9 cellular contexts compared by ENCODE assay signal in genomic region chr17:30950669-30951399, GRCh38. TPM values are rescaled to one million over a fixed set of nuclear protein-coding genes. Genes with fewer than 3 reads are reported as not detected.
DNase-seq lines count a peak whose midpoint lies in the region; ATAC-seq and TF ChIP-seq lines count a peak whose summit lies in the region.
"Had no signal": no experiment of that assay in that cellular context is flagged by ENCODE, and none has a peak within 500 bp of the region (broad histone marks: within the 10 kb centered on the region; RNA-seq: fewer than 3 reads in every experiment).

No MANE protein-coding gene starts in this region.

- H3K4me2 ChIP-seq in GM23338: no peak overlapping the region
- no peak overlapping the region for H3K4me2 ChIP-seq in OCI-LY7 (ENCODE audit: low read length)

- H2AFZ ChIP-seq in GM23338 (no peak overlapping the region), OCI-LY7 (ENCODE audit: low read length) (no peak overlapping the region)

- H3K9me3 ChIP-seq in lower lobe of right lung: no peaks in the 10 kb centered on the region
- no peaks in the 10 kb centered on the region for H3K9me3 ChIP-seq in CD8-positive, alpha-beta T cell (ENCODE audit: low read length)
- H3K9me3 ChIP-seq in OCI-LY7 (ENCODE audit: low read length): no peaks in the 10 kb centered on the region

- H3K27ac Mint-ChIP-seq in CD8-positive, alpha-beta T cell: no peak overlapping the region
- H3K27ac Mint-ChIP-seq in GM23338: no peak overlapping the region

- peak; percentile 53 for DNase-seq in AG09309 (ENCODE audit: low read depth)
- DNase-seq in NCI-H1105 (lab: John Stamatoyannopoulos, UW): peak; percentile 76
- DNase-seq in astrocyte of the spinal cord (ENCODE audit: low read depth, low spot score): peak; percentile 45
- peak; percentile 77 for DNase-seq in lower lobe of right lung
- no peak for DNase-seq in stimulated activated CD4-positive, alpha-beta T cell treated with anti-CD3 and anti-CD28 coated beads, Interleukin-4, amount 100 ng/mL, for 4 hours
- DNase-seq in CD8-positive, alpha-beta T cell: no peak
- no peak for DNase-seq in GM23338 (ENCODE audit: low spot score)
- no peak for DNase-seq in OCI-LY7 (ENCODE audit: low spot score)
- DNase-seq: NCI-H2171 treated with DMSO at 0.1 percent for 48 hours had no signal

- in situ Hi-C loops in astrocyte of the spinal cord (cut with HindIII; ENCODE audit: low sequenced_read_pairs): no loop called here

- intact Hi-C loops in lower lobe of right lung (cut with DNase I): no loop called here
- intact Hi-C loops in CD8-positive, alpha-beta T cell (cut with DNase I, micrococcal nuclease): no loop called here
- intact Hi-C loops in OCI-LY7 (cut with micrococcal nuclease; ENCODE audit: unreplicated experiment): no loop called here

- no peaks in the 10 kb centered on the region for H3K36me3 ChIP-seq in lower lobe of right lung
- no peaks in the 10 kb centered on the region for H3K36me3 ChIP-seq in CD8-positive, alpha-beta T cell (ENCODE audit: insufficient read depth, low read length)
- no peaks in the 10 kb centered on the region for H3K36me3 ChIP-seq in GM23338 (ENCODE audit: insufficient read depth)
- H3K36me3 ChIP-seq in OCI-LY7 (ENCODE audit: insufficient read depth, low read length): no peaks in the 10 kb centered on the region

- no peaks in the 10 kb centered on the region for H3K27me3 Mint-ChIP-seq in CD8-positive, alpha-beta T cell (ENCODE audit: low read depth)
- H3K27me3 Mint-ChIP-seq in GM23338 (ENCODE audit: insufficient read depth, low read depth, poor library complexity): peaks cover 1% of the 10 kb centered on the region

- H3K9me3 Mint-ChIP-seq in CD8-positive, alpha-beta T cell: no peaks in the 10 kb centered on the region
- H3K9me3 Mint-ChIP-seq in GM23338: no peaks in the 10 kb centered on the region

- H3K27ac ChIP-seq in lower lobe of right lung: peak overlapping the region; percentile 56
- H3K27ac ChIP-seq in CD8-positive, alpha-beta T cell (ENCODE audit: low read depth, low read length): no peak overlapping the region
- H3K27ac ChIP-seq in GM23338 (ENCODE audit: low read depth): no peak overlapping the region
- H3K27ac ChIP-seq in OCI-LY7 (ENCODE audit: low read depth, low read length, poor library complexity, severe bottlenecking): no peak overlapping the region

- no peaks in the 10 kb centered on the region for H3K9me2 ChIP-seq in GM23338 (ENCODE audit: insufficient read depth)
- no peaks in the 10 kb centered on the region for H3K9me2 ChIP-seq in OCI-LY7 (ENCODE audit: insufficient read depth, low read length)

- peaks cover 41% of the 10 kb centered on the region for H3K4me1 ChIP-seq in lower lobe of right lung
- no peaks in the 10 kb centered on the region for H3K4me1 ChIP-seq in CD8-positive, alpha-beta T cell (ENCODE audit: insufficient read depth, low read length)
- no peaks in the 10 kb centered on the region for H3K4me1 ChIP-seq in GM23338 (ENCODE audit: insufficient read depth)
- H3K4me1 ChIP-seq in OCI-LY7 (ENCODE audit: insufficient read depth, low read length, poor library complexity, severe bottlenecking): peaks cover 29% of the 10 kb centered on the region

- H3K4me3 ChIP-seq in AG09309 (ENCODE audit: control insufficient read depth, low read depth, low read length): no peak overlapping the region
- no peak overlapping the region for H3K4me3 ChIP-seq in astrocyte of the spinal cord (ENCODE audit: low read depth, low read length)
- H3K4me3 ChIP-seq in lower lobe of right lung: no peak overlapping the region
- H3K4me3 ChIP-seq in CD8-positive, alpha-beta T cell (ENCODE audit: low read depth, low read length): no peak overlapping the region
- H3K4me3 ChIP-seq in GM23338: no peak overlapping the region
- H3K4me3 ChIP-seq in OCI-LY7 (ENCODE audit: low read depth, low read length, poor library complexity, severe bottlenecking): no peak overlapping the region

- H3K36me3 Mint-ChIP-seq in CD8-positive, alpha-beta T cell: no peaks in the 10 kb centered on the region
- no peaks in the 10 kb centered on the region for H3K36me3 Mint-ChIP-seq in GM23338 (ENCODE audit: low read depth)

- no TSS peak for BruUV-seq in OCI-LY7 (replicated peaks; lab: Mats Ljungman, UMichigan)

- no peak for TF ChIP-seq CTCF in AG09309 (IDR thresholded peaks at IDR 0.05; ENCODE audit: control insufficient read depth, insufficient read depth, low read depth, low read length, missing control alignments)
- TF ChIP-seq CTCF in astrocyte of the spinal cord (IDR thresholded peaks at IDR 0.05; ENCODE audit: low read depth, low read length): no peak
- TF ChIP-seq CTCF in lower lobe of right lung (IDR thresholded peaks at IDR 0.05): no peak
- no peak for TF ChIP-seq CTCF in CD8-positive, alpha-beta T cell (IDR thresholded peaks at IDR 0.05)
- no peak for TF ChIP-seq CTCF in GM23338 (conservative IDR thresholded peaks at IDR 0.05; ENCODE audit: low read depth in 2 of 2)
- no peak for TF ChIP-seq CTCF in OCI-LY7 (conservative IDR thresholded peaks at IDR 0.05; ENCODE audit: low read length)

- no peaks in the 10 kb centered on the region for H3F3A ChIP-seq in GM23338 (replicated peaks; ENCODE audit: low read depth)

- H4K20me1 ChIP-seq in GM23338 (replicated peaks; ENCODE audit: insufficient read depth) (no peaks in the 10 kb centered on the region), OCI-LY7 (ENCODE audit: insufficient read depth, low read length) (no peaks in the 10 kb centered on the region)

- no peak overlapping the region for H3K4me3 Mint-ChIP-seq in CD8-positive, alpha-beta T cell
- H3K4me3 Mint-ChIP-seq in GM23338: no peak overlapping the region

- no peaks in the 10 kb centered on the region for H3K4me1 Mint-ChIP-seq in CD8-positive, alpha-beta T cell (ENCODE audit: low read depth)
- H3K4me1 Mint-ChIP-seq in GM23338: no peaks in the 10 kb centered on the region

- H3K27me3 ChIP-seq in lower lobe of right lung (ENCODE audit: low read depth) (no peaks in the 10 kb centered on the region), GM23338 (ENCODE audit: insufficient read depth) (no peaks in the 10 kb centered on the region)
- H3K27me3 ChIP-seq in CD8-positive, alpha-beta T cell (ENCODE audit: insufficient read depth, low read length): no peaks in the 10 kb centered on the region

- CTCF ChIA-PET in CD8-positive, alpha-beta T cell (lab: Charles Lee): no interaction called here
- CTCF ChIA-PET in OCI-LY7 (lab: Charles Lee; ENCODE audit: unreplicated experiment): no interaction called here

- H3K79me2 ChIP-seq in GM23338 (replicated peaks; ENCODE audit: insufficient read depth) (no peaks in the 10 kb centered on the region), OCI-LY7 (ENCODE audit: insufficient read depth, low read depth, low read length) (no peaks in the 10 kb centered on the region)

- ATAC-seq in lower lobe of right lung (peak; percentile 41 to 80), GM23338 (no peak)
- ATAC-seq in CD8-positive, alpha-beta T cell: no peak

- POLR2A ChIA-PET in CD8-positive, alpha-beta T cell (lab: Charles Lee): interaction anchor here (0.6 kb wide), 1 partner anchor 106 kb away, joined by 5 read pairs; no protein-coding TSS in a partner anchor
- POLR2A ChIA-PET in OCI-LY7 (lab: Charles Lee): interaction anchor here (1.5 kb wide), 1 partner anchor 10 kb away, joined by 3 read pairs; no protein-coding TSS in a partner anchor

TF ChIP-seq in GM23338, 12 proteins besides CTCF, POLR2A, EP300 and RAD21 (continues in another document):
- no peak for TF ChIP-seq ETS1 (IDR thresholded peaks at IDR 0.05)

RNA-seq across cellular contexts. Expression of gene RNF135, which starts 20.0 kb away (rescaled TPM):
- total RNA-seq in lower lobe of right lung: 29.2 TPM
- total RNA-seq in CD8-positive, alpha-beta T cell: 1 to 10 TPM in 1 of 2 experiments, under 1 TPM in 1; 0.79 to 1.5 TPM
- 3.7 and 9.4 TPM in 2 replicates for total RNA-seq in GM23338 (2014; rRNA removed; shearing (Covaris generic))
- 6.8 and 9.8 TPM in 2 replicates for polyA plus RNA-seq in GM23338 (2016; fragmentation: Nextera tagmentation; extraction: Ambion mirVana)
- not detected in 2 replicates for total RNA-seq in OCI-LY7 (2014; rRNA removed; shearing (Covaris generic))
- total RNA-seq in OCI-LY7 (2022): 0.29 TPM in 1 of 2 replicates, not detected in the other

RNA-seq across cellular contexts. Expression of gene ADAP2, which starts 29.1 kb away (rescaled TPM):
- 31.5 TPM for total RNA-seq in lower lobe of right lung
- 1 to 10 TPM in 1 of 2 experiments, under 1 TPM in 1; 0.14 to 1.3 TPM for total RNA-seq in CD8-positive, alpha-beta T cell
- total RNA-seq in GM23338 (2014; rRNA removed; shearing (Covaris generic)): 0.94 and 2.9 TPM in 2 replicates
- polyA plus RNA-seq in GM23338 (2016; fragmentation: Nextera tagmentation; extraction: Ambion mirVana): 0.80 and 0.94 TPM in 2 replicates
- total RNA-seq in OCI-LY7 (2014; rRNA removed; shearing (Covaris generic)): 1.4 TPM in 1 of 2 replicates, not detected in the other
- 2.6 and 2.8 TPM in 2 replicates for total RNA-seq in OCI-LY7 (2022)

RNA-seq across cellular contexts. Expression of gene TEFM, which starts 44.8 kb away (rescaled TPM):
- 16.3 TPM for total RNA-seq in lower lobe of right lung
- total RNA-seq in CD8-positive, alpha-beta T cell: 1 to 10 TPM; 8.4 to 8.9 TPM
- total RNA-seq in GM23338 (2014; rRNA removed; shearing (Covaris generic)): 10.9 and 15.9 TPM in 2 replicates
- polyA plus RNA-seq in GM23338 (2016; fragmentation: Nextera tagmentation; extraction: Ambion mirVana): 29.4 and 33.3 TPM in 2 replicates
- 13.1 and 14.8 TPM in 2 replicates for total RNA-seq in OCI-LY7 (2014; rRNA removed; shearing (Covaris generic))
- 14.9 and 19.9 TPM in 2 replicates for total RNA-seq in OCI-LY7 (2022)

Comparison
In these comparisons a context has a peak if more than half of its experiments do, and no peak if none do; other contexts are left out.
1. DNase-seq: peak in AG09309 (single experiment), NCI-H1105 (single experiment), astrocyte of the spinal cord (single experiment) and lower lobe of right lung (single experiment); none in stimulated activated CD4-positive, alpha-beta T cell treated with anti-CD3 and anti-CD28 coated beads, Interleukin-4, amount 100 ng/mL, for 4 hours (0 of 2), CD8-positive, alpha-beta T cell (0 of 7), GM23338 (single experiment) and OCI-LY7 (single experiment).
2. ATAC-seq: peak in lower lobe of right lung (2 of 2); none in CD8-positive, alpha-beta T cell (single experiment) and GM23338 (single experiment).